Comparison of ENCODE assay signal across 8 cellular contexts in genomic region chr11:124738713-124739478, GRCh38. TPM values are rescaled to one million over a fixed set of nuclear protein-coding genes. Genes with fewer than 3 reads are reported as not detected.
DNase-seq lines count a peak whose midpoint lies in the region; TF ChIP-seq lines count a peak whose summit lies in the region.

No MANE protein-coding gene starts in this region.

- H3K27ac ChIP-seq in OCI-LY3 (ENCODE audit: low read length) = no peak overlapping the region
- no peak overlapping the region for H3K27ac ChIP-seq in effector memory CD4-positive, alpha-beta T cell (ENCODE audit: insufficient read depth, low read length, poor library complexity, severe bottlenecking)
- H3K27ac ChIP-seq in osteoblast (ENCODE audit: low read depth, low read length) = no peak overlapping the region

- peaks cover 9% of the 10 kb centered on the region for H3K4me1 ChIP-seq in OCI-LY3 (ENCODE audit: low read length)
- H3K4me1 ChIP-seq in effector memory CD4-positive, alpha-beta T cell (ENCODE audit: control insufficient read depth, insufficient read depth, low read length, poor library complexity, severe bottlenecking) = peaks cover 10% of the 10 kb centered on the region
- H3K4me1 ChIP-seq in osteoblast (ENCODE audit: insufficient read depth, low read length) = peaks cover 3% of the 10 kb centered on the region

- H2AFZ ChIP-seq in OCI-LY3 (ENCODE audit: low read depth, low read length) (no peak overlapping the region), osteoblast (ENCODE audit: low read length) (no peak overlapping the region)

- peaks cover 7% of the 10 kb centered on the region for H3K4me1 Mint-ChIP-seq in Calu3 (ENCODE audit: low read depth, unreplicated experiment)

- H3K36me3 Mint-ChIP-seq in Calu3 (ENCODE audit: insufficient read depth, unreplicated experiment) = peaks cover 15% of the 10 kb centered on the region

- peak overlapping the region; percentile 72 for H3K4me3 Mint-ChIP-seq in Calu3 (ENCODE audit: low read depth, unreplicated experiment)

- CTCF ChIA-PET in Calu3 (lab: Charles Lee) = interaction anchor here (1.0 kb wide), 1 partner anchor 10 kb away, joined by 6 read pairs; no protein-coding TSS in a partner anchor

- DNase-seq in Calu3 = no peak
- no peak for DNase-seq in effector memory CD4-positive, alpha-beta T cell
- DNase-seq in osteoblast (ENCODE audit: insufficient read length, low spot score, missing footprints) = no peak
- DNase-seq in middle frontal gyrus (ENCODE audit: extremely low spot score, low spot score) = no peak
- DNase-seq in COR-L47 (lab: John Stamatoyannopoulos, UW) = no peak
- no peak for DNase-seq in AML-193 (lab: John Stamatoyannopoulos, UW)
- no peak for DNase-seq in stimulated activated naive CD4-positive, alpha-beta T cell (lab: John Stamatoyannopoulos, UW)

- H3K79me2 ChIP-seq in OCI-LY3 (ENCODE audit: low read length) = no peaks in the 10 kb centered on the region
- H3K79me2 ChIP-seq in osteoblast (ENCODE audit: insufficient read depth, low read length) = no peaks in the 10 kb centered on the region

- H3K27me3 ChIP-seq in OCI-LY3 (ENCODE audit: low read depth, low read length) (peaks cover 31% of the 10 kb centered on the region), osteoblast (ENCODE audit: insufficient read depth, low read length) (peaks cover 77% of the 10 kb centered on the region)
- H3K27me3 ChIP-seq in effector memory CD4-positive, alpha-beta T cell (replicated peaks; ENCODE audit: control insufficient read depth, insufficient read depth, low read length, poor library complexity, severe bottlenecking) = no peaks in the 10 kb centered on the region

- no peaks in the 10 kb centered on the region for H3K9me3 ChIP-seq in OCI-LY3 (ENCODE audit: insufficient read depth, low read length)
- no peaks in the 10 kb centered on the region for H3K9me3 ChIP-seq in effector memory CD4-positive, alpha-beta T cell (ENCODE audit: control insufficient read depth, low read length)
- no peaks in the 10 kb centered on the region for H3K9me3 ChIP-seq in osteoblast (ENCODE audit: low read depth, low read length)

- H3K4me3 ChIP-seq in OCI-LY3 (ENCODE audit: low read length) (peak overlapping the region; percentile 78), osteoblast (ENCODE audit: insufficient read depth, low read length) (peak overlapping the region; percentile 67)
- peak overlapping the region; percentile 69 for H3K4me3 ChIP-seq in effector memory CD4-positive, alpha-beta T cell (ENCODE audit: insufficient read depth, low read depth, low read length, poor library complexity, severe bottlenecking)

- H4K20me1 ChIP-seq in OCI-LY3 (ENCODE audit: insufficient read depth, low read length) = no peaks in the 10 kb centered on the region
- no peaks in the 10 kb centered on the region for H4K20me1 ChIP-seq in osteoblast (ENCODE audit: insufficient read depth, low read length)

- H3K36me3 ChIP-seq in OCI-LY3 (replicated peaks; ENCODE audit: low read depth, low read length) (no peaks in the 10 kb centered on the region), osteoblast (ENCODE audit: insufficient read depth, low read length) (no peaks in the 10 kb centered on the region)
- H3K36me3 ChIP-seq in effector memory CD4-positive, alpha-beta T cell (ENCODE audit: control insufficient read depth, insufficient read depth, low read length) = no peaks in the 10 kb centered on the region

- TF ChIP-seq CTCF in Calu3 (IDR thresholded peaks at IDR 0.05; ENCODE audit: unreplicated experiment) (no peak), OCI-LY3 (IDR thresholded peaks at IDR 0.05; ENCODE audit: low read depth, low read length) (no peak), osteoblast (IDR thresholded peaks at IDR 0.05; ENCODE audit: extremely low read depth, low read depth, low read length) (no peak)

- peak overlapping the region; percentile 53 for H3K9ac ChIP-seq in OCI-LY3 (ENCODE audit: low read length)

- H3K27me3 Mint-ChIP-seq in Calu3 (ENCODE audit: unreplicated experiment) = peaks cover 58% of the 10 kb centered on the region

- intact Hi-C loops in Calu3 (cut with micrococcal nuclease; ENCODE audit: unreplicated experiment) = no loop called here

- peak overlapping the region; percentile 88 for H3K4me2 ChIP-seq in OCI-LY3 (ENCODE audit: low read length)
- H3K4me2 ChIP-seq in osteoblast (ENCODE audit: insufficient read depth, low read length) = peak overlapping the region; percentile 83

- no TSS peak for BruUV-seq in Calu3 (replicated peaks; lab: Mats Ljungman, UMichigan)

- H3K27ac Mint-ChIP-seq in Calu3 (ENCODE audit: unreplicated experiment) = no peak overlapping the region

- H3K9me3 Mint-ChIP-seq in Calu3 (ENCODE audit: low read depth, unreplicated experiment) = no peaks in the 10 kb centered on the region

RNA-seq across cellular contexts. Expression of gene NRGN, which starts 0.8 kb away (rescaled TPM):
- total RNA-seq in Calu3 (2022) (5.8 and 6.0 TPM in 2 replicates), osteoblast (under 0.01 TPM in 1 of 2 replicates, not detected in the other)

RNA-seq across cellular contexts. Expression of gene VSIG2, which starts 13.2 kb away (rescaled TPM):
- total RNA-seq in Calu3 (2022) (not detected in 2 replicates), osteoblast (not detected in 2 replicates)

RNA-seq across cellular contexts. Expression of gene ESAM, which starts 23.2 kb away (rescaled TPM):
- 1.0 and 1.1 TPM in 2 replicates for total RNA-seq in Calu3 (2022)
- under 0.01 and 0.29 TPM in 2 replicates for total RNA-seq in osteoblast
